In the genomic region with DNA sequence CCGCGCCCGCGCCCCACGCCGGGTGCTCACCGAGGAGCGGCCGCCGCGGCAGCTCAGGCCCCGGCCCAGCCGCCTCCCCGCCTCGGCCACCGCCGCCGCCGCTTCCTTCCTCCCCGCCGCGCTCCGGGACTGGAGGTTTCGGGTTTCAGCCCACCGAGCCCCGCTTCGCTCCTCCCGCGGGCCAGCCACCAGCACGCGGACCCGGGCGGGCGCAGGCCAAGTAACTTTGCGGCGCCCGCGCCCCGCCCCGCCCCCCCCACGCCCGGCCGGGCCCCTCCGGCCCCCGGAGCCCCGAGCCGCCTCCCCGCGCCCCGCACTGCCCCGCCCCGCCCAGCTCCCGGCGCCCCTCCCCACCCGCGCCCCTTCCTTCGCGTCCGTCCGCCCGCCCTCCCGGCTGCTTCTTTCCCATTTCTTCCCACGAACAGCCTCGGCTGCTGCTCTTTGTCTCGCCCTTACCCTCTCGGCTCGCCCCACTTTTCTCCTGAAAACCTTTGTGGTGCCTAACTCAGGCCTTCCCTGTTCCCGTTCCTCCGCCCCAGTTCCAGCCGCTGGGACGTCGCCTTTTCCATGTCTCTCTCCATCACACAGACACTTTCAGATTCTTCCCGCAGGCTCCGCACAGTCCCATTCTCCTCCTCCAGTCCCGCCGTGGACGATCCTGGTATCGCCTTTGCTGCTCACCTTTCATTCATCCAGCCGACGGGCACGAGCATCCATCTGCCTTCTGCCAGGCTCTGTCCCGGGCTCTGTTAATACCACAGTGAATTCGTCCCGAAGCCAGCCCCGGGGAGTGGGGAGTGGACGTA, we compare ENCODE assay signal across 8 cellular contexts. TPM values are rescaled to one million over a fixed set of nuclear protein-coding genes. Genes with fewer than 3 reads are reported as not detected.
DNase-seq lines count a peak whose midpoint lies in the region; ATAC-seq and TF ChIP-seq lines count a peak whose summit lies in the region.

Gene GPR161 (minus strand): TSS at position 222 of the 806 bp plus-strand sequence. CDS start 32,080 bp downstream, outside the sequence.

- BruUV-seq in OCI-LY7 (replicated peaks; lab: Mats Ljungman, UMichigan), result no TSS peak

- TF ChIP-seq CTCF in OCI-LY7 (conservative IDR thresholded peaks at IDR 0.05; ENCODE audit: low read length), result no peak
- no peak for TF ChIP-seq CTCF in heart left ventricle (IDR thresholded peaks at IDR 0.05)
- no peak for TF ChIP-seq CTCF in ovary (IDR thresholded peaks at IDR 0.05)

- DNase-seq in CD1c-positive myeloid dendritic cell (ENCODE audit: extremely low spot score) (peak; percentile 37), HCEC 1CT (peak; percentile 39), OCI-LY7 (ENCODE audit: low spot score) (no peak), heart left ventricle (peak; percentile 50 to 78 (median 64)), ovary (peak; percentile 70 to 82 (median 74))

- TF ChIP-seq EP300 in ovary (IDR thresholded peaks at IDR 0.05), result no peak

- H2AFZ ChIP-seq in OCI-LY7 (ENCODE audit: low read length), result peak within 1 kb of the TSS; percentile 30; the same call in 1 of the 2 replicates

- POLR2A ChIA-PET in OCI-LY7 (lab: Charles Lee), result no interaction called here

- 1 to 2% (median 1%) methylated on average over 49 to 84 of the region's 86 CpGs for WGBS in heart left ventricle, 4 donors
- WGBS in ovary, 3 donors, result 0 to 1% (median 1%) methylated on average over 24 to 85 of the region's 86 CpGs

- H3K4me3 ChIP-seq in OCI-LY7 (ENCODE audit: low read depth, low read length, poor library complexity, severe bottlenecking) (peak within 1 kb of the TSS; percentile 32), heart left ventricle (peak within 1 kb of the TSS; percentile 40 to 92 (median 81)), ovary (peak within 1 kb of the TSS; percentile 92)

- no peaks in the 10 kb centered on the region for H3K9me3 ChIP-seq in OCI-LY7 (ENCODE audit: low read length)
- H3K9me3 ChIP-seq in heart left ventricle, result no peaks in the 10 kb centered on the region
- no peaks in the 10 kb centered on the region for H3K9me3 ChIP-seq in ovary

- peak within 1 kb of the TSS; percentile 61 for H3K4me2 ChIP-seq in OCI-LY7 (ENCODE audit: low read length)

- peaks cover 0 to 24% (median 0%) of the 10 kb centered on the region in 9 donors for H3K27me3 ChIP-seq in heart left ventricle
- no peaks in the 10 kb centered on the region for H3K27me3 ChIP-seq in ovary

- ATAC-seq in heart left ventricle (peak in 3 of 4 donors; percentile 18 to 70 (median 63)), HG03457 (IDR thresholded peaks at IDR 0.05; ENCODE audit: unreplicated experiment) (no peak), HG03039 (IDR thresholded peaks at IDR 0.05; ENCODE audit: unreplicated experiment) (no peak)

- no peak within 1 kb of the TSS for H3K27ac ChIP-seq in OCI-LY7 (ENCODE audit: low read depth, low read length, poor library complexity, severe bottlenecking)
- peak within 1 kb of the TSS; percentile 13 for H3K27ac ChIP-seq in angular gyrus (ENCODE audit: low read depth, low read length)
- peak within 1 kb of the TSS; percentile 28 to 83 (median 74) for H3K27ac ChIP-seq in heart left ventricle
- peak within 1 kb of the TSS; percentile 87 for H3K27ac ChIP-seq in ovary

- TF ChIP-seq POLR2A in heart left ventricle (IDR thresholded peaks at IDR 0.05) (no peak), ovary (IDR thresholded peaks at IDR 0.05) (no peak)

- H3K4me1 ChIP-seq in OCI-LY7 (ENCODE audit: insufficient read depth, low read length, poor library complexity, severe bottlenecking) (no peaks in the 10 kb centered on the region), heart left ventricle (peaks cover 0 to 20% (median 12%) of the 10 kb centered on the region in 12 donors), ovary (ENCODE audit: insufficient read depth) (peaks cover 6% of the 10 kb centered on the region)

- H3K36me3 ChIP-seq in OCI-LY7 (ENCODE audit: insufficient read depth, low read length) (no peaks in the 10 kb centered on the region), heart left ventricle (no peaks in the 10 kb centered on the region), ovary (no peaks in the 10 kb centered on the region)

- H3K9me2 ChIP-seq in OCI-LY7 (ENCODE audit: insufficient read depth, low read length), result no peaks in the 10 kb centered on the region

- intact Hi-C loops in OCI-LY7 (cut with micrococcal nuclease; ENCODE audit: unreplicated experiment), result no loop called here
- intact Hi-C loops in heart left ventricle (cut with DNase I), result loop anchor here in 4 of 10 donors (5.0 kb wide), 2 partner anchors 50 to 55 kb away; no protein-coding TSS in a partner anchor
- intact Hi-C loops in ovary (cut with DNase I), result loop anchor here in 2 of 4 donors (5.0 to 10.0 kb wide), 2 partner anchors 45 to 52 kb away; no protein-coding TSS in a partner anchor

- no peaks in the 10 kb centered on the region for H3K79me2 ChIP-seq in OCI-LY7 (ENCODE audit: insufficient read depth, low read depth, low read length)

- CTCF ChIA-PET in OCI-LY7 (lab: Charles Lee; ENCODE audit: unreplicated experiment), result no interaction called here

- no peaks in the 10 kb centered on the region for H4K20me1 ChIP-seq in OCI-LY7 (ENCODE audit: insufficient read depth, low read length)

RNA-seq across cellular contexts. Expression of gene GPR161, which starts in this region (rescaled TPM):
- total RNA-seq in OCI-LY7 (2014; rRNA removed; shearing (Covaris generic)), result not detected in 2 replicates
- total RNA-seq in OCI-LY7 (2022) (0.15 TPM in 1 of 2 replicates, not detected in the other), heart left ventricle (1 to 10 TPM; 1.4 to 4.8 (median 2.4) TPM), ovary (10 to 100 TPM in 6 of 7 donors, 1 to 10 TPM in 1; 7.4 to 23.4 (median 19.1) TPM)
- polyA plus RNA-seq in heart left ventricle (1 to 10 TPM in 1 of 2 donors, under 1 TPM in 1; 0.95 to 2.8 TPM), ovary (10 to 100 TPM in 1 of 2 donors, 1 to 10 TPM in 1; 8.2 to 13.6 TPM)

Comparison
In these comparisons a context has a peak if more than half of its experiments do, and no peak if none do; other contexts are left out.
1. H3K4me3 ChIP-seq: peak in every context shown above with its lines; median percentile 92 in ovary; 81 in heart left ventricle; 32 in OCI-LY7.
2. ATAC-seq: peak in heart left ventricle (3 of 4); none in HG03457 (single experiment) and HG03039 (single experiment).